ENCODE assay signal across 8 cellular contexts in the genomic region with DNA sequence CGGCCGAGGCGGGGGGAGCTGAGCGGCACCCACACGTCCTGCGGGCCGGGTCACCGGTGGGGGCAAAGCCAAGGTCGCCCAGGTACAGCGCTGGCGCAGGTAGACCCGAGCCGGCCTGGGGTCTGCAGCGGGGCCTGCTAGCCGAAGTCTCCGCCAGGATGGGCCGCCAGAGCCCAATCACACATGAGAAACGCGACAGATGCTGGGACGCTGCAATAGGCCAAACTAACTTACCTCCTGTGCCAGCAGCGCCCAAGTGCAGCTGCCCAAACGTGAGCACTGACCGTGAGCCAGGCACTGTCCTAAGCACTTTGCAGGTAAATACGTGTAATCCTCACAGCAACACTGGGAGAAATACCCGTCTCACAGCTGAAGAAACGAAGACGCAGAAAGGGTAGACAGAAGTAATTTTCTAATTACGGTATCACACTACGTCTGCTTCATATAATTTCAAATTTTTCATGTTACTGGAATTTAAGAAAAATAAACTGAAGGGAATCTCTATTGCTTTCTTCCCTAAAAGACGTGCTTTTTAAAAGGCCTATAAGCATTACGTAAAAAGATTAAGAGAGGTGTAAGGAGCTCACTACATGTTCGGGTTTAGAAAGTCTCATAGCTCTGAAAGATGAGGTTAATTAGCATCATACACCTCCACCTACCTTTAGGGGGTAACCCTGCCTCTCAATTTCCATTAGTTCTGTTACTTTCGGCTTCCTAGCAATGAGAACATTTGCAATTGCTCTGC. TPM values are rescaled to one million over a fixed set of nuclear protein-coding genes. Genes with fewer than 3 reads are reported as not detected.
DNase-seq lines count a peak whose midpoint lies in the region; ATAC-seq lines count a peak whose summit lies in the region.

No MANE protein-coding gene starts in this region.

- no peak for ATAC-seq in stimulated activated memory B cell treated with anti-CD40 and anti-IgM and Interleukin-4, amounts not matched to agents 10 μg/mL and 1 μg/mL and 100 μg/mL, for 72 hours

- H3K27me3 Mint-ChIP-seq in activated T-cell treated with anti-CD3 and anti-CD28 coated beads, Interleukin-2, amount 50 U/mL, for 24 hours, result peaks cover 38% of the 10 kb centered on the region
- peaks cover 10% of the 10 kb centered on the region for H3K27me3 Mint-ChIP-seq in activated CD4-positive, alpha-beta memory T cell treated with anti-CD3 and anti-CD28 coated beads for 36 hours
- no peaks in the 10 kb centered on the region for H3K27me3 Mint-ChIP-seq in stimulated activated memory B cell treated with anti-CD40 and anti-IgM and Interleukin-4, amounts not matched to agents 10 μg/mL and 1 μg/mL and 100 μg/mL, for 72 hours

- no peaks in the 10 kb centered on the region for H3K36me3 ChIP-seq in iPS-15b (ENCODE audit: control insufficient read depth, insufficient read depth, low read length)

- intact Hi-C loops in activated CD4-positive, alpha-beta memory T cell treated with anti-CD3 and anti-CD28 coated beads for 36 hours (cut with micrococcal nuclease), result no loop called here

- no peaks in the 10 kb centered on the region for H3K36me3 Mint-ChIP-seq in activated T-cell treated with anti-CD3 and anti-CD28 coated beads, Interleukin-2, amount 50 U/mL, for 24 hours (ENCODE audit: low read depth)
- peaks cover 2% of the 10 kb centered on the region for H3K36me3 Mint-ChIP-seq in activated CD4-positive, alpha-beta memory T cell treated with anti-CD3 and anti-CD28 coated beads for 36 hours
- peaks cover 14% of the 10 kb centered on the region for H3K36me3 Mint-ChIP-seq in stimulated activated memory B cell treated with anti-CD40 and anti-IgM and Interleukin-4, amounts not matched to agents 10 μg/mL and 1 μg/mL and 100 μg/mL, for 72 hours

- H3K4me3 ChIP-seq in iPS-15b (ENCODE audit: low read depth, low read length), result peak overlapping the region; percentile 35

- peaks cover 72% of the 10 kb centered on the region for H3K27me3 ChIP-seq in iPS-15b (ENCODE audit: control insufficient read depth, insufficient read depth, low read length)

- H3K4me1 Mint-ChIP-seq in activated T-cell treated with anti-CD3 and anti-CD28 coated beads, Interleukin-2, amount 50 U/mL, for 24 hours (ENCODE audit: low read depth), result peaks cover 19% of the 10 kb centered on the region
- H3K4me1 Mint-ChIP-seq in activated CD4-positive, alpha-beta memory T cell treated with anti-CD3 and anti-CD28 coated beads for 36 hours (ENCODE audit: low read depth), result peaks cover 13% of the 10 kb centered on the region
- H3K4me1 Mint-ChIP-seq in stimulated activated memory B cell treated with anti-CD40 and anti-IgM and Interleukin-4, amounts not matched to agents 10 μg/mL and 1 μg/mL and 100 μg/mL, for 72 hours, result peaks cover 10% of the 10 kb centered on the region

- no peak for DNase-seq in activated T-cell treated with anti-CD3 and anti-CD28 coated beads, Interleukin-2, amount 50 U/mL, for 24 hours
- DNase-seq in activated T-cell treated with anti-CD3 and anti-CD28 coated beads, Interleukin-2, amount 50 U/mL, for 48 hours, result no peak
- DNase-seq in activated CD4-positive, alpha-beta memory T cell treated with anti-CD3 and anti-CD28 coated beads for 36 hours, result no peak
- no peak for DNase-seq in stimulated activated CD8-positive, alpha-beta memory T cell treated with anti-CD3 and anti-CD28 coated beads, Interleukin-4, amount 100 ng/mL, for 48 hours
- no peak for DNase-seq in ecto neural progenitor cell (ENCODE audit: low spot score)
- DNase-seq in activated gamma-delta T cell treated with Interleukin-2 at 50 U/mL for 16 hours, result no peak

- H3K27ac Mint-ChIP-seq in activated T-cell treated with anti-CD3 and anti-CD28 coated beads, Interleukin-2, amount 50 U/mL, for 24 hours, result peak overlapping the region; percentile 34
- H3K27ac Mint-ChIP-seq in activated CD4-positive, alpha-beta memory T cell treated with anti-CD3 and anti-CD28 coated beads for 36 hours, result no peak overlapping the region
- no peak overlapping the region for H3K27ac Mint-ChIP-seq in stimulated activated memory B cell treated with anti-CD40 and anti-IgM and Interleukin-4, amounts not matched to agents 10 μg/mL and 1 μg/mL and 100 μg/mL, for 72 hours

- no peaks in the 10 kb centered on the region for H3K9me3 ChIP-seq in iPS-15b (ENCODE audit: control insufficient read depth, insufficient read depth, low read length)

- POLR2A ChIA-PET in activated CD4-positive, alpha-beta memory T cell treated with anti-CD3 and anti-CD28 coated beads for 36 hours (lab: Charles Lee), result no interaction called here

- peak overlapping the region; percentile 61 for H3K4me3 Mint-ChIP-seq in activated T-cell treated with anti-CD3 and anti-CD28 coated beads, Interleukin-2, amount 50 U/mL, for 24 hours
- H3K4me3 Mint-ChIP-seq in activated CD4-positive, alpha-beta memory T cell treated with anti-CD3 and anti-CD28 coated beads for 36 hours, result peak overlapping the region; percentile 41
- peak overlapping the region; percentile 67 for H3K4me3 Mint-ChIP-seq in stimulated activated memory B cell treated with anti-CD40 and anti-IgM and Interleukin-4, amounts not matched to agents 10 μg/mL and 1 μg/mL and 100 μg/mL, for 72 hours

- CTCF ChIA-PET in activated CD4-positive, alpha-beta memory T cell treated with anti-CD3 and anti-CD28 coated beads for 36 hours (lab: Charles Lee), result interaction anchor here (1.2 to 1.5 kb wide), 2 partner anchors 65 to 67 kb away, joined by 3 to 6 read pairs; no protein-coding TSS in a partner anchor

- H3K4me1 ChIP-seq in iPS-15b (ENCODE audit: control insufficient read depth, insufficient read depth, low read length), result no peaks in the 10 kb centered on the region

- no peaks in the 10 kb centered on the region for H3K9me3 Mint-ChIP-seq in activated T-cell treated with anti-CD3 and anti-CD28 coated beads, Interleukin-2, amount 50 U/mL, for 24 hours
- no peaks in the 10 kb centered on the region for H3K9me3 Mint-ChIP-seq in activated CD4-positive, alpha-beta memory T cell treated with anti-CD3 and anti-CD28 coated beads for 36 hours
- peaks cover 4% of the 10 kb centered on the region for H3K9me3 Mint-ChIP-seq in stimulated activated memory B cell treated with anti-CD40 and anti-IgM and Interleukin-4, amounts not matched to agents 10 μg/mL and 1 μg/mL and 100 μg/mL, for 72 hours

- H3K9ac ChIP-seq in iPS-15b (ENCODE audit: low read depth, low read length), result no peak overlapping the region

RNA-seq across cellular contexts. Expression of a gene that starts 0.6 kb away (rescaled TPM):
- total RNA-seq in activated CD4-positive, alpha-beta memory T cell treated with anti-CD3 and anti-CD28 coated beads for 36 hours, result 10 to 100 TPM; 13.4 to 16.3 TPM
